In genomic region chr4:158535130-158535614, GRCh38 we compare ENCODE assay signal across 12 cellular contexts. TPM values are rescaled to one million over a fixed set of nuclear protein-coding genes. Genes with fewer than 3 reads are reported as not detected.
A peak's percentile ranks its signal among the peaks of the same experiment; 100 is the strongest.
DNase-seq lines count a peak whose midpoint lies in the region; ATAC-seq and FAIRE-seq lines count a peak whose summit lies in the region.
"Had no signal": no experiment of that assay in that cellular context is flagged by ENCODE, and none has a peak within 500 bp of the region (broad histone marks: within the 10 kb centered on the region; RNA-seq: fewer than 3 reads in every experiment).

No MANE protein-coding gene starts in this region.

- no peaks in the 10 kb centered on the region for H3K9me3 Mint-ChIP-seq in activated T-cell treated with anti-CD3 and anti-CD28 coated beads, Interleukin-2, amount 50 U/mL, for 4 hours
- peaks cover 3% of the 10 kb centered on the region for H3K9me3 Mint-ChIP-seq in activated naive CD8-positive, alpha-beta T cell treated with anti-CD3 and anti-CD28 coated beads, Interleukin-2, amount 50 U/mL, for 24 hours
- peaks cover 0 to 2% of the 10 kb centered on the region in 2 donors for H3K9me3 Mint-ChIP-seq in stimulated activated naive B cell treated with anti-CD40 and anti-IgM and Interleukin-4, amounts not matched to agents 10 μg/mL and 1 μg/mL and 100 μg/mL, for 72 hours
- H3K9me3 Mint-ChIP-seq: CD4-positive, alpha-beta T cell; neural crest cell had no signal

- peaks cover 7% of the 10 kb centered on the region for H3K27me3 Mint-ChIP-seq in activated T-cell treated with anti-CD3 and anti-CD28 coated beads, Interleukin-2, amount 50 U/mL, for 4 hours (ENCODE audit: low read depth)
- peaks cover 11% of the 10 kb centered on the region for H3K27me3 Mint-ChIP-seq in activated naive CD8-positive, alpha-beta T cell treated with anti-CD3 and anti-CD28 coated beads, Interleukin-2, amount 50 U/mL, for 24 hours
- peaks cover 0 to 10% of the 10 kb centered on the region in 2 donors for H3K27me3 Mint-ChIP-seq in stimulated activated naive B cell treated with anti-CD40 and anti-IgM and Interleukin-4, amounts not matched to agents 10 μg/mL and 1 μg/mL and 100 μg/mL, for 72 hours

- H3K36me3 Mint-ChIP-seq in activated T-cell treated with anti-CD3 and anti-CD28 coated beads, Interleukin-2, amount 50 U/mL, for 4 hours (ENCODE audit: insufficient read depth) = no peaks in the 10 kb centered on the region
- H3K36me3 Mint-ChIP-seq in activated naive CD8-positive, alpha-beta T cell treated with anti-CD3 and anti-CD28 coated beads, Interleukin-2, amount 50 U/mL, for 24 hours (ENCODE audit: low read depth) = no peaks in the 10 kb centered on the region
- no peaks in the 10 kb centered on the region for H3K36me3 Mint-ChIP-seq in stimulated activated naive B cell treated with anti-CD40 and anti-IgM and Interleukin-4, amounts not matched to agents 10 μg/mL and 1 μg/mL and 100 μg/mL, for 72 hours

- FAIRE-seq in frontal cortex (lab: Jason Lieb, UNC) = no peak

- H3K4me3 Mint-ChIP-seq in activated T-cell treated with anti-CD3 and anti-CD28 coated beads, Interleukin-2, amount 50 U/mL, for 4 hours = peak overlapping the region; percentile 1
- H3K4me3 Mint-ChIP-seq in activated naive CD8-positive, alpha-beta T cell treated with anti-CD3 and anti-CD28 coated beads, Interleukin-2, amount 50 U/mL, for 24 hours = no peak overlapping the region
- H3K4me3 Mint-ChIP-seq in stimulated activated naive B cell treated with anti-CD40 and anti-IgM and Interleukin-4, amounts not matched to agents 10 μg/mL and 1 μg/mL and 100 μg/mL, for 72 hours = no peak overlapping the region
- H3K4me3 Mint-ChIP-seq: CD4-positive, alpha-beta T cell; neural crest cell had no signal

- H3K27ac Mint-ChIP-seq in activated naive CD8-positive, alpha-beta T cell treated with anti-CD3 and anti-CD28 coated beads, Interleukin-2, amount 50 U/mL, for 24 hours = peak overlapping the region; percentile 35
- no peak overlapping the region for H3K27ac Mint-ChIP-seq in stimulated activated naive B cell treated with anti-CD40 and anti-IgM and Interleukin-4, amounts not matched to agents 10 μg/mL and 1 μg/mL and 100 μg/mL, for 72 hours
- H3K27ac Mint-ChIP-seq: CD4-positive, alpha-beta T cell had no signal

- peaks cover 2% of the 10 kb centered on the region for H3K4me1 Mint-ChIP-seq in activated T-cell treated with anti-CD3 and anti-CD28 coated beads, Interleukin-2, amount 50 U/mL, for 4 hours (ENCODE audit: low read depth)
- peaks cover 11% of the 10 kb centered on the region for H3K4me1 Mint-ChIP-seq in activated naive CD8-positive, alpha-beta T cell treated with anti-CD3 and anti-CD28 coated beads, Interleukin-2, amount 50 U/mL, for 24 hours
- H3K4me1 Mint-ChIP-seq in stimulated activated naive B cell treated with anti-CD40 and anti-IgM and Interleukin-4, amounts not matched to agents 10 μg/mL and 1 μg/mL and 100 μg/mL, for 72 hours = peaks cover 5 to 8% of the 10 kb centered on the region in 2 donors
- H3K4me1 Mint-ChIP-seq: neural crest cell had no signal

- DNase-seq in activated T-cell treated with anti-CD3 and anti-CD28 coated beads, Interleukin-2, amount 50 U/mL, for 4 hours = no peak
- DNase-seq in activated T-cell treated with anti-CD3 and anti-CD28 coated beads for 4 hours (no peak), frontal cortex (ENCODE audit: low spot score in 2 of 2) (no peak), NCI-H524 treated with DMSO at 0.1 percent for 48 hours (lab: John Stamatoyannopoulos, UW) (no peak), NCI-H446 (lab: John Stamatoyannopoulos, UW) (no peak)
- peak; percentile 6 for DNase-seq in activated naive CD8-positive, alpha-beta T cell treated with anti-CD3 and anti-CD28 coated beads, Interleukin-2, amount 50 U/mL, for 24 hours
- no peak for DNase-seq in stimulated activated naive B cell treated with anti-CD40 and anti-IgM and Interleukin-4, amounts not matched to agents 10 μg/mL and 1 μg/mL and 100 μg/mL, for 72 hours
- DNase-seq: activated naive CD4-positive, alpha-beta T cell treated with anti-CD3 and anti-CD28 coated beads, Interleukin-2, amount 50 U/mL, for 16 hours; CD4-positive, alpha-beta T cell; NCI-H1105 had no signal

- peak; percentile 88 to 89 for ATAC-seq in activated T-cell treated with anti-CD3 and anti-CD28 coated beads, Interleukin-2, amount 50 U/mL, for 4 hours
- peak; percentile 78 for ATAC-seq in HG03457 (IDR thresholded peaks at IDR 0.05; ENCODE audit: unreplicated experiment)
- ATAC-seq in activated naive CD8-positive, alpha-beta T cell treated with anti-CD3 and anti-CD28 coated beads, Interleukin-2, amount 50 U/mL, for 24 hours = peak; percentile 88
- ATAC-seq in stimulated activated naive B cell treated with anti-CD40 and anti-IgM and Interleukin-4, amounts not matched to agents 10 μg/mL and 1 μg/mL and 100 μg/mL, for 72 hours (replicated peaks) = peak; percentile 34 to 51

RNA-seq across cellular contexts. Expression of gene RXFP1, which starts 13.5 kb away (rescaled TPM):
- total RNA-seq in activated T-cell treated with anti-CD3 and anti-CD28 coated beads, Interleukin-2, amount 50 U/mL, for 4 hours = under 1 TPM in 1 of 3 donors, not detected in 2; 0.08 TPM
- 33.0 TPM for total RNA-seq in frontal cortex
- total RNA-seq: CD4-positive, alpha-beta T cell; neural crest cell had no signal

Comparison
In these comparisons a context has a peak if more than half of its experiments do, and no peak if none do; other contexts are left out.
1. RNA of gene RXFP1, which starts 13.5 kb away (total RNA-seq): 33.0 TPM in frontal cortex (single experiment); 0.08 TPM in activated T-cell treated with anti-CD3 and anti-CD28 coated beads, Interleukin-2, amount 50 U/mL, for 4 hours; every median in the first group is over 10 times any median in the second.
2. Peak in every context shown above with its lines, with median percentiles within 50 percentile points of each other: ATAC-seq.